Comparison of ENCODE assay signal across 23 cellular contexts in genomic region chrX:11185861-11186260, GRCh38.
"Had no signal": no experiment of that assay in that cellular context is flagged by ENCODE, and none has a peak within 500 bp of the region (broad histone marks: within the 10 kb centered on the region; RNA-seq: fewer than 3 reads in every experiment).

No MANE protein-coding gene starts in this region.

- H3K4me1 ChIP-seq: psoas muscle, right atrium auricular region, spleen, testis, uterus had no signal

- ATAC-seq: activated CD8-positive, alpha-beta T cell treated with anti-CD3 and anti-CD28 coated beads, Interleukin-2, amount 10 ng/mL, durations not matched to agents 7 days and 5 days; activated naive CD8-positive, alpha-beta T cell treated with anti-CD3 and anti-CD28 coated beads, Interleukin-2, amount 50 U/mL, for 24 hours; heart left ventricle; natural killer cell; psoas muscle had no signal

- H3K9me3 ChIP-seq: heart left ventricle, psoas muscle, right atrium auricular region, spleen, testis, uterus had no signal

- H3K4me3 ChIP-seq: heart left ventricle, lung, psoas muscle, right atrium auricular region, spleen, testis, uterus had no signal

- H3K27ac ChIP-seq: heart left ventricle, psoas muscle, right atrium auricular region, spleen, testis, uterus had no signal

- DNase-seq: activated CD4-positive, alpha-beta T cell treated with anti-CD3 and anti-CD28 coated beads for 1 hour; activated CD4-positive, alpha-beta T cell treated with anti-CD3 and anti-CD28 coated beads, Interleukin-2, amount 50 U/mL, for 1 hour; activated CD8-positive, alpha-beta T cell treated with anti-CD3 and anti-CD28 coated beads, Interleukin-2, amount 10 ng/mL, durations not matched to agents 7 days and 5 days; activated gamma-delta T cell; activated naive CD4-positive, alpha-beta T cell treated with anti-CD3 and anti-CD28 coated beads, Interleukin-2, amount 50 U/mL, for 16 hours; activated naive CD8-positive, alpha-beta T cell treated with anti-CD3 and anti-CD28 coated beads, Interleukin-2, amount 50 U/mL, for 24 hours; anterior cingulate cortex; caudate nucleus; effector CD4-positive, alpha-beta T cell; heart left ventricle; natural killer cell; psoas muscle; spleen; stimulated activated CD4-positive, alpha-beta T cell treated with anti-CD3 and anti-CD28 coated beads, Interleukin-4, amount 100 ng/mL, for 1 hour; stimulated activated naive CD4-positive, alpha-beta T cell; testis; trophoblast cell; uterus had no signal

- H3K36me3 ChIP-seq: right atrium auricular region, uterus had no signal

- H3K27me3 ChIP-seq: heart left ventricle, right atrium auricular region, spleen, testis, uterus had no signal

- FAIRE-seq: endometrium, keratinocyte, TTC549 had no signal
